8 cellular contexts compared by ENCODE assay signal in genomic region chr22:37848587-37849088, GRCh38.
DNase-seq lines count a peak whose midpoint lies in the region; ATAC-seq and TF ChIP-seq lines count a peak whose summit lies in the region.

No MANE protein-coding gene starts in this region.

- DNase-seq in EL (peak; percentile 44), NCI-H1694 treated with DMSO at 0.1 percent for 48 hours (lab: John Stamatoyannopoulos, UW) (peak; percentile 21), astrocyte of the cerebellum (ENCODE audit: low read depth) (no peak), left kidney (ENCODE audit: low read depth, low spot score) (peak; percentile 71), superior temporal gyrus (ENCODE audit: extremely low spot score) (peak; percentile 33)

- no peak for TF ChIP-seq CTCF in astrocyte of the cerebellum (IDR thresholded peaks at IDR 0.05; ENCODE audit: low read depth, low read length, missing control alignments)

- peak overlapping the region; percentile 94 for H3K4me3 ChIP-seq in astrocyte of the cerebellum (ENCODE audit: low read depth, low read length)

- ATAC-seq in GM18861 (IDR thresholded peaks at IDR 0.05; ENCODE audit: unreplicated experiment) (no peak), HG02678 (IDR thresholded peaks at IDR 0.05; ENCODE audit: unreplicated experiment) (no peak), HG03520 (IDR thresholded peaks at IDR 0.05; ENCODE audit: unreplicated experiment) (no peak)

- in situ Hi-C loops in astrocyte of the cerebellum (cut with HindIII; ENCODE audit: low sequenced_read_pairs) = no loop called here
